ENCODE assay signal across 10 cellular contexts in genomic region chr5:34452170-34452828, GRCh38.
DNase-seq lines count a peak whose midpoint lies in the region; ATAC-seq and TF ChIP-seq lines count a peak whose summit lies in the region.
"Had no signal": no experiment of that assay in that cellular context is flagged by ENCODE, and none has a peak within 500 bp of the region (broad histone marks: within the 10 kb centered on the region; RNA-seq: fewer than 3 reads in every experiment).

No MANE protein-coding gene starts in this region.

- peaks cover 2% of the 10 kb centered on the region for H3K36me3 Mint-ChIP-seq in chondrocyte (ENCODE audit: low read depth)

- H3K4me3 Mint-ChIP-seq in chondrocyte (ENCODE audit: unreplicated experiment), result no peak overlapping the region

- no peaks in the 10 kb centered on the region for H3K9me3 ChIP-seq in neural cell (ENCODE audit: low read length)

- no peak overlapping the region for H3K9ac ChIP-seq in neural cell (ENCODE audit: low read length)

- no peaks in the 10 kb centered on the region for H3K9me2 ChIP-seq in neural cell (ENCODE audit: insufficient read depth, low read length)

- H3K27me3 ChIP-seq in neural cell (ENCODE audit: insufficient read depth, low read depth, low read length), result no peaks in the 10 kb centered on the region

- no peaks in the 10 kb centered on the region for H3K79me2 ChIP-seq in neural cell (replicated peaks; ENCODE audit: insufficient read depth, low read length)

- TF ChIP-seq CTCF in GM12864 (IDR thresholded peaks at IDR 0.05; ENCODE audit: low read depth, low read length, missing control alignments), result peak; percentile 20
- peak; percentile 71 for TF ChIP-seq CTCF in chondrocyte (IDR thresholded peaks at IDR 0.05)
- TF ChIP-seq CTCF in neural cell (IDR thresholded peaks at IDR 0.05; ENCODE audit: poor library complexity, severe bottlenecking), result peak; percentile 20

- H3K4me3 ChIP-seq in GM12864 (ENCODE audit: low read depth, low read length) (no peak overlapping the region), neural cell (ENCODE audit: low read length) (no peak overlapping the region)

- peaks cover 26% of the 10 kb centered on the region for H3K27me3 Mint-ChIP-seq in chondrocyte (ENCODE audit: low read depth)

- no peak for TF ChIP-seq EP300 in neural cell (conservative IDR thresholded peaks at IDR 0.05; ENCODE audit: poor library complexity, severe bottlenecking)

- H3K9me3 Mint-ChIP-seq in chondrocyte (ENCODE audit: low read depth), result no peaks in the 10 kb centered on the region

- H4K20me1 ChIP-seq in neural cell (ENCODE audit: insufficient read depth), result no peaks in the 10 kb centered on the region

- H2AFZ ChIP-seq in neural cell (ENCODE audit: low read depth, low read length), result no peak overlapping the region

- no peaks in the 10 kb centered on the region for H3K4me1 Mint-ChIP-seq in chondrocyte (ENCODE audit: low read depth)

- DNase-seq in GM12864 (ENCODE audit: low read depth), result no peak
- peak; percentile 63 to 68 for DNase-seq in NCI-H524 (lab: John Stamatoyannopoulos, UW)
- DNase-seq in chondrocyte (ENCODE audit: low spot score), result no peak
- no peak for DNase-seq in SW 1271 (lab: John Stamatoyannopoulos, UW)
- no peak for DNase-seq in inferior parietal cortex (ENCODE audit: extremely low spot score)
- no peak for DNase-seq in SK-N-DZ (ENCODE audit: low spot score)
- DNase-seq: nucleus accumbens, T1000 had no signal

- H3K36me3 ChIP-seq in neural cell (ENCODE audit: insufficient read depth, low read length), result no peaks in the 10 kb centered on the region

- no peak for TF ChIP-seq RAD21 in neural cell (conservative IDR thresholded peaks at IDR 0.05)

- no peaks in the 10 kb centered on the region for H3F3A ChIP-seq in neural cell (ENCODE audit: insufficient read depth, low read length, poor library complexity, severe bottlenecking)

- no peak for ATAC-seq in HG03520 (IDR thresholded peaks at IDR 0.05; ENCODE audit: unreplicated experiment)

- no peak overlapping the region for H3K27ac Mint-ChIP-seq in chondrocyte (ENCODE audit: unreplicated experiment)

- H3K27ac ChIP-seq in neural cell (ENCODE audit: low read length), result no peak overlapping the region

- H3K4me2 ChIP-seq in neural cell (ENCODE audit: low read length), result no peak overlapping the region

TF ChIP-seq in neural cell, 6 proteins besides CTCF, POLR2A, EP300 and RAD21:
- no peak for TF ChIP-seq SMC3 (conservative IDR thresholded peaks at IDR 0.05; ENCODE audit: poor library complexity)
- no peak for TF ChIP-seq TAF1 (IDR thresholded peaks at IDR 0.05; ENCODE audit: low read depth)
- TF ChIP-seq MXI1 (conservative IDR thresholded peaks at IDR 0.05; ENCODE audit: poor library complexity, severe bottlenecking), result no peak
- no peak for TF ChIP-seq REST (IDR thresholded peaks at IDR 0.05; ENCODE audit: borderline replicate concordance)
- no peak for TF ChIP-seq POLR2AphosphoS5 (IDR thresholded peaks at IDR 0.05)
- TF ChIP-seq EZH2 (IDR thresholded peaks at IDR 0.05; ENCODE audit: borderline replicate concordance, insufficient read depth, low read length, poor library complexity, severe bottlenecking), result no peak

Comparison
In these comparisons a context has a peak if more than half of its experiments do, and no peak if none do; other contexts are left out.
1. DNase-seq: peak in NCI-H524 (2 of 2); none in GM12864 (single experiment), chondrocyte (single experiment), SW 1271 (0 of 2), inferior parietal cortex (single experiment) and SK-N-DZ (single experiment).
2. CTCF ChIP-seq: peak in every context shown above with its lines; median percentile 71 in chondrocyte; 20 in GM12864; 20 in neural cell.